Comparison of ENCODE assay signal across 22 cellular contexts in genomic region chr15:60349589-60349988, GRCh38. TPM values are rescaled to one million over a fixed set of nuclear protein-coding genes. Genes with fewer than 3 reads are reported as not detected.
DNase-seq lines count a peak whose midpoint lies in the region; TF ChIP-seq lines count a peak whose summit lies in the region.
"Had no signal": no experiment of that assay in that cellular context is flagged by ENCODE, and none has a peak within 500 bp of the region (broad histone marks: within the 10 kb centered on the region; RNA-seq: fewer than 3 reads in every experiment).

No MANE protein-coding gene starts in this region.

- H3K27ac ChIP-seq in adrenal gland, result no peak overlapping the region
- H3K27ac ChIP-seq: prostate gland, sigmoid colon, testis, uterus had no signal

- WGBS in adrenal gland, 4 donors, result 89 to 95% (median 91%) methylated on average over 2 of the region's 2 CpGs

- peak overlapping the region; percentile 59 for H3K27ac Mint-ChIP-seq in activated CD4-positive, alpha-beta T cell treated with anti-CD3 and anti-CD28 coated beads, Interleukin-2, amount 10 ng/mL, durations not matched to agents 24 days and 14 days
- H3K27ac Mint-ChIP-seq in Calu3 (ENCODE audit: unreplicated experiment) (peak overlapping the region; percentile 16), nephron progenitor cell (peak overlapping the region; percentile 28)
- H3K27ac Mint-ChIP-seq in activated T-helper 2 cell treated with anti-CD3 and anti-CD28 coated beads, Interferon-gamma antibody, Interleukin-2, Interleukin-4, amounts not matched to agents 10 μg/mL and 5 μg/mL and 100 μg/mL, durations not matched to agents 14 hours and 24 hours and 36 hours, result peak overlapping the region; percentile 1
- H3K27ac Mint-ChIP-seq: activated naive CD4-positive, alpha-beta T cell treated with anti-CD3 and anti-CD28 coated beads, Interleukin-2, amount 50 U/mL, for 24 hours had no signal

- CTCF ChIA-PET in Calu3 (lab: Charles Lee) (no interaction called here), GM10248 (lab: Yijun Ruan, JAX) (no interaction called here)

- peaks cover under 1% of the 10 kb centered on the region for H3K9me3 Mint-ChIP-seq in activated CD4-positive, alpha-beta T cell treated with anti-CD3 and anti-CD28 coated beads, Interleukin-2, amount 10 ng/mL, durations not matched to agents 24 days and 14 days
- H3K9me3 Mint-ChIP-seq in Calu3 (ENCODE audit: low read depth, unreplicated experiment), result no peaks in the 10 kb centered on the region
- peaks cover 4% of the 10 kb centered on the region for H3K9me3 Mint-ChIP-seq in activated T-helper 2 cell treated with anti-CD3 and anti-CD28 coated beads, Interferon-gamma antibody, Interleukin-2, Interleukin-4, amounts not matched to agents 10 μg/mL and 5 μg/mL and 100 μg/mL, durations not matched to agents 14 hours and 24 hours and 36 hours
- no peaks in the 10 kb centered on the region for H3K9me3 Mint-ChIP-seq in nephron progenitor cell
- H3K9me3 Mint-ChIP-seq: activated naive CD4-positive, alpha-beta T cell treated with anti-CD3 and anti-CD28 coated beads, Interleukin-2, amount 50 U/mL, for 24 hours; CD8-positive, alpha-beta memory T cell had no signal

- intact Hi-C loops in activated CD4-positive, alpha-beta T cell treated with anti-CD3 and anti-CD28 coated beads, Interleukin-2, amount 10 ng/mL, durations not matched to agents 24 days and 14 days (cut with micrococcal nuclease), result no loop called here
- intact Hi-C loops in Calu3 (cut with micrococcal nuclease; ENCODE audit: unreplicated experiment), result no loop called here
- intact Hi-C loops in activated T-helper 2 cell treated with anti-CD3 and anti-CD28 coated beads, Interferon-gamma antibody, Interleukin-2, Interleukin-4, amounts not matched to agents 10 μg/mL and 5 μg/mL and 100 μg/mL, durations not matched to agents 14 hours and 24 hours and 36 hours (cut with micrococcal nuclease), result no loop called here
- intact Hi-C loops in adrenal gland (cut with DNase I), result no loop called here

- POLR2A ChIA-PET in GM10248 (lab: Yijun Ruan, JAX), result no interaction called here

- no peak for TF ChIP-seq POLR2A in adrenal gland (IDR thresholded peaks at IDR 0.05)

- H3K9me3 ChIP-seq in adrenal gland (replicated peaks in 1 of 3), result no peaks in the 10 kb centered on the region
- H3K9me3 ChIP-seq: HAP-1, prostate gland, sigmoid colon, testis, uterus had no signal

- no peak overlapping the region for H3K4me3 Mint-ChIP-seq in activated CD4-positive, alpha-beta T cell treated with anti-CD3 and anti-CD28 coated beads, Interleukin-2, amount 10 ng/mL, durations not matched to agents 24 days and 14 days
- H3K4me3 Mint-ChIP-seq in Calu3 (ENCODE audit: low read depth, unreplicated experiment) (no peak overlapping the region), nephron progenitor cell (no peak overlapping the region)
- H3K4me3 Mint-ChIP-seq in activated T-helper 2 cell treated with anti-CD3 and anti-CD28 coated beads, Interferon-gamma antibody, Interleukin-2, Interleukin-4, amounts not matched to agents 10 μg/mL and 5 μg/mL and 100 μg/mL, durations not matched to agents 14 hours and 24 hours and 36 hours (ENCODE audit: low read depth), result no peak overlapping the region
- H3K4me3 Mint-ChIP-seq: activated naive CD4-positive, alpha-beta T cell treated with anti-CD3 and anti-CD28 coated beads, Interleukin-2, amount 50 U/mL, for 24 hours; CD8-positive, alpha-beta memory T cell had no signal

- no peaks in the 10 kb centered on the region for H3K4me1 ChIP-seq in adrenal gland (replicated peaks in 1 of 2)
- H3K4me1 ChIP-seq: HAP-1, prostate gland, sigmoid colon, testis, uterus had no signal

- BruUV-seq in Calu3 (replicated peaks; lab: Mats Ljungman, UMichigan), result no TSS peak

- no peaks in the 10 kb centered on the region for H3K27me3 Mint-ChIP-seq in activated CD4-positive, alpha-beta T cell treated with anti-CD3 and anti-CD28 coated beads, Interleukin-2, amount 10 ng/mL, durations not matched to agents 24 days and 14 days
- H3K27me3 Mint-ChIP-seq in Calu3 (ENCODE audit: unreplicated experiment) (no peaks in the 10 kb centered on the region), nephron progenitor cell (ENCODE audit: low read depth, poor library complexity) (peaks cover 3% of the 10 kb centered on the region)
- no peaks in the 10 kb centered on the region for H3K27me3 Mint-ChIP-seq in activated T-helper 2 cell treated with anti-CD3 and anti-CD28 coated beads, Interferon-gamma antibody, Interleukin-2, Interleukin-4, amounts not matched to agents 10 μg/mL and 5 μg/mL and 100 μg/mL, durations not matched to agents 14 hours and 24 hours and 36 hours (ENCODE audit: low read depth)
- H3K27me3 Mint-ChIP-seq: activated naive CD4-positive, alpha-beta T cell treated with anti-CD3 and anti-CD28 coated beads, Interleukin-2, amount 50 U/mL, for 24 hours; CD8-positive, alpha-beta memory T cell had no signal

- TF ChIP-seq CTCF in Calu3 (IDR thresholded peaks at IDR 0.05; ENCODE audit: unreplicated experiment), result no peak
- no peak for TF ChIP-seq CTCF in nephron progenitor cell (IDR thresholded peaks at IDR 0.05)
- TF ChIP-seq CTCF in adrenal gland (IDR thresholded peaks at IDR 0.05), result no peak
- no peak for TF ChIP-seq CTCF in GM10248 (IDR thresholded peaks at IDR 0.05; ENCODE audit: control extremely low read depth, extremely low read depth, low read depth, missing control alignments)

- no peaks in the 10 kb centered on the region for H3K27me3 ChIP-seq in adrenal gland
- H3K27me3 ChIP-seq: sigmoid colon, testis, uterus had no signal

- no peak for DNase-seq in activated CD4-positive, alpha-beta T cell treated with anti-CD3 and anti-CD28 coated beads, Interleukin-2, amount 10 ng/mL, durations not matched to agents 24 days and 14 days
- no peak for DNase-seq in activated CD4-positive, alpha-beta T cell treated with anti-CD3 and anti-CD28 coated beads for 1 hour
- DNase-seq in Calu3 (no peak), nephron progenitor cell (no peak), amniotic stem cell (lab: John Stamatoyannopoulos, UW) (no peak), adrenal gland (no peak), GM10248 (ENCODE audit: extremely low spot score) (no peak)
- DNase-seq in activated T-helper 2 cell treated with anti-CD3 and anti-CD28 coated beads, Interferon-gamma antibody, Interleukin-2, Interleukin-4, amounts not matched to agents 10 μg/mL and 5 μg/mL and 100 μg/mL, durations not matched to agents 14 hours and 24 hours and 36 hours (ENCODE audit: low spot score), result no peak
- DNase-seq: activated CD4-positive, CD25-positive, alpha-beta regulatory T cell treated with anti-CD3 and anti-CD28 coated beads, Interleukin-2, amount 50 U/mL, for 72 hours; activated T-cell treated with anti-CD3 and anti-CD28 coated beads, Interleukin-2, amount 50 U/mL, for 48 hours; AML-193; CD8-positive, alpha-beta memory T cell; mesendoderm; NCI-H1930; sigmoid colon; stimulated activated CD4-positive, alpha-beta T cell treated with anti-CD3 and anti-CD28 coated beads, Interleukin-4, amount 100 ng/mL, for 4 hours; stimulated activated naive CD4-positive, alpha-beta T cell; testis; uterus had no signal

- no peak overlapping the region for H3K4me3 ChIP-seq in adrenal gland
- H3K4me3 ChIP-seq: HAP-1, prostate gland, sigmoid colon, testis, uterus had no signal

- H3K36me3 Mint-ChIP-seq in activated CD4-positive, alpha-beta T cell treated with anti-CD3 and anti-CD28 coated beads, Interleukin-2, amount 10 ng/mL, durations not matched to agents 24 days and 14 days (ENCODE audit: low read depth), result peaks cover 78% of the 10 kb centered on the region
- H3K36me3 Mint-ChIP-seq in Calu3 (ENCODE audit: insufficient read depth, unreplicated experiment) (peaks cover 97% of the 10 kb centered on the region), nephron progenitor cell (ENCODE audit: low read depth) (peaks cover 67% of the 10 kb centered on the region)
- H3K36me3 Mint-ChIP-seq in activated T-helper 2 cell treated with anti-CD3 and anti-CD28 coated beads, Interferon-gamma antibody, Interleukin-2, Interleukin-4, amounts not matched to agents 10 μg/mL and 5 μg/mL and 100 μg/mL, durations not matched to agents 14 hours and 24 hours and 36 hours (ENCODE audit: low read depth), result peaks cover 83% of the 10 kb centered on the region

- peaks cover 5% of the 10 kb centered on the region for H3K4me1 Mint-ChIP-seq in activated CD4-positive, alpha-beta T cell treated with anti-CD3 and anti-CD28 coated beads, Interleukin-2, amount 10 ng/mL, durations not matched to agents 24 days and 14 days
- peaks cover 17% of the 10 kb centered on the region for H3K4me1 Mint-ChIP-seq in Calu3 (ENCODE audit: low read depth, unreplicated experiment)
- peaks cover 3% of the 10 kb centered on the region for H3K4me1 Mint-ChIP-seq in activated T-helper 2 cell treated with anti-CD3 and anti-CD28 coated beads, Interferon-gamma antibody, Interleukin-2, Interleukin-4, amounts not matched to agents 10 μg/mL and 5 μg/mL and 100 μg/mL, durations not matched to agents 14 hours and 24 hours and 36 hours (ENCODE audit: low read depth)
- peaks cover 21% of the 10 kb centered on the region for H3K4me1 Mint-ChIP-seq in nephron progenitor cell
- H3K4me1 Mint-ChIP-seq: activated naive CD4-positive, alpha-beta T cell treated with anti-CD3 and anti-CD28 coated beads, Interleukin-2, amount 50 U/mL, for 24 hours; CD8-positive, alpha-beta memory T cell had no signal

- H3K36me3 ChIP-seq in adrenal gland (replicated peaks in 1 of 2), result peaks cover 0 to 87% of the 10 kb centered on the region in 2 donors
- H3K36me3 ChIP-seq: uterus had no signal

RNA-seq across cellular contexts. Expression of gene ANXA2, which starts 48.2 kb away (rescaled TPM):
- 214 and 225 TPM in 2 replicates for total RNA-seq in activated CD4-positive, alpha-beta T cell treated with anti-CD3 and anti-CD28 coated beads, Interleukin-2, amount 10 ng/mL, durations not matched to agents 24 days and 14 days
- total RNA-seq in Calu3 (2022), result 3,100 and 3,305 TPM in 2 replicates
- 262 and 267 TPM in 2 replicates for total RNA-seq in activated T-helper 2 cell treated with anti-CD3 and anti-CD28 coated beads, Interferon-gamma antibody, Interleukin-2, Interleukin-4, amounts not matched to agents 10 μg/mL and 5 μg/mL and 100 μg/mL, durations not matched to agents 14 hours and 24 hours and 36 hours
- 100 to 1,000 TPM; 335 to 733 (median 482) TPM for total RNA-seq in adrenal gland
- 1,000 to 10,000 TPM in 1 of 3 donors, 100 to 1,000 TPM in 2; 314 to 1,002 (median 476) TPM for polyA plus RNA-seq in adrenal gland

Comparison
In these comparisons a context has a peak if more than half of its experiments do, and no peak if none do; other contexts are left out.
1. H3K27ac Mint-ChIP-seq: peak in every context shown above with its lines; median percentile 59 in activated CD4-positive, alpha-beta T cell treated with anti-CD3 and anti-CD28 coated beads, Interleukin-2, amount 10 ng/mL, durations not matched to agents 24 days and 14 days; 28 in nephron progenitor cell; 16 in Calu3; 1 in activated T-helper 2 cell treated with anti-CD3 and anti-CD28 coated beads, Interferon-gamma antibody, Interleukin-2, Interleukin-4, amounts not matched to agents 10 μg/mL and 5 μg/mL and 100 μg/mL, durations not matched to agents 14 hours and 24 hours and 36 hours.